In the genomic region with DNA sequence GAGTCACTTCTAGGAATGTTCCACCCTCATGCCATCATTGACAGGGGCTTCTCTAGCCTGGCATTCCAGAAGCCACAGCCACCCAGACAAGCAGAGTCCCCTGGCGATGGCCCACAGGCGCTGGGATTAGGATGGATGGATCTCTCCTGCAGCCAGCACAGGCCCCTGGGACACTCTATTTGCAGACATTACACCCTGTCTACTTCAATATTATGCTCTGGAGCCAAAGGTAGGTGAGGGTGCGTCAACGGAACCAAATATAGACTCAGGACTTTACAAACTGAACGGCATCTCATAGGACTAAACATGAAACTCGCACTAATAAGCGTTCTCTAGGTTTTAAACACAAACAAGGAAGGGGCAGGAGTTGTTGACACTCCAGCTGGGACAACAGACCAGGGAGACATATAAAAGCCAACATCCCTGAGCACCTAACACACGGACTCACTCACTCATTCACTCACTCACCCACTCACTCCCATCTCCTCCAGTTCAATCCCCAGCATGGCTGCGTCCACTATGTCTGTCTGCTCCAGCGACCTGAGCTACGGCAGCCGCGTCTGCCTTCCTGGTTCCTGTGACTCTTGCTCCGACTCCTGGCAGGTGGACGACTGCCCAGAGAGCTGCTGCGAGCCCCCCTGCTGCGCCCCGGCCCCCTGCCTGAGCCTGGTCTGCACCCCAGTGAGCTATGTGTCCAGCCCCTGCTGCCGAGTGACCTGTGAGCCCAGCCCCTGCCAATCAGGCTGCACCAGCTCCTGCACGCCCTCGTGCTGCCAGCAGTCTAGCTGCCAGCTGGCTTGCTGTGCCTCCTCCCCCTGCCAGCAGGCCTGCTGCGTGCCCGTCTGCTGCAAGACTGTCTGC, we compare ENCODE assay signal across 12 cellular contexts. TPM values are rescaled to one million over a fixed set of nuclear protein-coding genes. Genes with fewer than 3 reads are reported as not detected.
"Had no signal": no experiment of that assay in that cellular context is flagged by ENCODE, and none has a peak within 500 bp of the region (broad histone marks: within the 10 kb centered on the region; RNA-seq: fewer than 3 reads in every experiment).

TSS of gene KRTAP10-7 (plus strand) at position 480 of the 861 bp plus-strand sequence. CDS start at position 505, 25 bp downstream.

RNA-seq across cellular contexts. Expression of gene KRTAP10-7, which starts in this region (rescaled TPM):
- total RNA-seq: activated CD4-positive, alpha-beta T cell treated with anti-CD3 and anti-CD28 coated beads for 36 hours; activated CD4-positive, alpha-beta T cell treated with anti-CD3 and anti-CD28 coated beads, Interleukin-2, amount 10 ng/mL, durations not matched to agents 7 days and 5 days; activated CD8-positive, alpha-beta T cell treated with anti-CD3 and anti-CD28 coated beads, Interleukin-2, amount 10 ng/mL, durations not matched to agents 7 days and 5 days; activated naive CD8-positive, alpha-beta T cell treated with anti-CD3 and anti-CD28 coated beads, Interleukin-2, amount 10 ng/mL, durations not matched to agents 7 days and 5 days; activated T-helper 2 cell treated with anti-CD3 and anti-CD28 coated beads, Interferon-gamma antibody, Interleukin-2, Interleukin-4, amounts not matched to agents 10 μg/mL and 5 μg/mL and 100 μg/mL, durations not matched to agents 14 hours and 24 hours and 36 hours; ascending aorta; cardiac muscle cell; MCF 10A; Peyer's patch; SJSA1 had no signal
- polyA plus RNA-seq: adipose tissue, cardiac muscle cell, SK-N-SH had no signal
